ENCODE assay signal across 1 cellular context in genomic region chr11:10808553-10809372, GRCh38.
A peak's percentile ranks its signal among the peaks of the same experiment; 100 is the strongest.
TF ChIP-seq lines count a peak whose summit lies in the region.

EIF4G2 (minus strand) TSS chr11:10808926.

TF ChIP-seq in HepG2, 621 proteins besides CTCF, POLR2A, EP300 and RAD21 (continued from another document and continues in another):
- peak; percentile 78 for TF ChIP-seq ZNF18 (CRISPR knock-in tag; IDR thresholded peaks at IDR 0.05; ENCODE audit: insufficient replicate concordance)
- TF ChIP-seq, protein P1, sequence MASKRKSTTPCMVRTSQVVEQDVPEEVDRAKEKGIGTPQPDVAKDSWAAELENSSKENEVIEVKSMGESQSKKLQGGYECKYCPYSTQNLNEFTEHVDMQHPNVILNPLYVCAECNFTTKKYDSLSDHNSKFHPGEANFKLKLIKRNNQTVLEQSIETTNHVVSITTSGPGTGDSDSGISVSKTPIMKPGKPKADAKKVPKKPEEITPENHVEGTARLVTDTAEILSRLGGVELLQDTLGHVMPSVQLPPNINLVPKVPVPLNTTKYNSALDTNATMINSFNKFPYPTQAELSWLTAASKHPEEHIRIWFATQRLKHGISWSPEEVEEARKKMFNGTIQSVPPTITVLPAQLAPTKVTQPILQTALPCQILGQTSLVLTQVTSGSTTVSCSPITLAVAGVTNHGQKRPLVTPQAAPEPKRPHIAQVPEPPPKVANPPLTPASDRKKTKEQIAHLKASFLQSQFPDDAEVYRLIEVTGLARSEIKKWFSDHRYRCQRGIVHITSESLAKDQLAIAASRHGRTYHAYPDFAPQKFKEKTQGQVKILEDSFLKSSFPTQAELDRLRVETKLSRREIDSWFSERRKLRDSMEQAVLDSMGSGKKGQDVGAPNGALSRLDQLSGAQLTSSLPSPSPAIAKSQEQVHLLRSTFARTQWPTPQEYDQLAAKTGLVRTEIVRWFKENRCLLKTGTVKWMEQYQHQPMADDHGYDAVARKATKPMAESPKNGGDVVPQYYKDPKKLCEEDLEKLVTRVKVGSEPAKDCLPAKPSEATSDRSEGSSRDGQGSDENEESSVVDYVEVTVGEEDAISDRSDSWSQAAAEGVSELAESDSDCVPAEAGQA (IDR thresholded peaks at IDR 0.05; ENCODE audit: low read depth) = peak; percentile 95
- TF ChIP-seq, protein P1 (CRISPR knock-in tag; IDR thresholded peaks at IDR 0.05; ENCODE audit: borderline replicate concordance) = 0 out of 2 replicates have a peak, but pooled peaks have one; percentile 20
- no peak for TF ChIP-seq IRF1 (CRISPR knock-in tag; IDR thresholded peaks at IDR 0.05; ENCODE audit: low read depth)
- TF ChIP-seq, protein P2, sequence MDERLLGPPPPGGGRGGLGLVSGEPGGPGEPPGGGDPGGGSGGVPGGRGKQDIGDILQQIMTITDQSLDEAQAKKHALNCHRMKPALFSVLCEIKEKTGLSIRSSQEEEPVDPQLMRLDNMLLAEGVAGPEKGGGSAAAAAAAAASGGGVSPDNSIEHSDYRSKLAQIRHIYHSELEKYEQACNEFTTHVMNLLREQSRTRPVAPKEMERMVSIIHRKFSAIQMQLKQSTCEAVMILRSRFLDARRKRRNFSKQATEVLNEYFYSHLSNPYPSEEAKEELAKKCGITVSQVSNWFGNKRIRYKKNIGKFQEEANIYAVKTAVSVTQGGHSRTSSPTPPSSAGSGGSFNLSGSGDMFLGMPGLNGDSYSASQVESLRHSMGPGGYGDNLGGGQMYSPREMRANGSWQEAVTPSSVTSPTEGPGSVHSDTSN (CRISPR knock-in tag; IDR thresholded peaks at IDR 0.05) = peak; percentile 50; the same call in 1 of the 2 replicates
- peak; percentile 7; the same call in 1 of the 2 replicates for TF ChIP-seq BCL6 (CRISPR knock-in tag; IDR thresholded peaks at IDR 0.05)
- TF ChIP-seq ARID4A (CRISPR knock-in tag; IDR thresholded peaks at IDR 0.05; ENCODE audit: borderline replicate concordance) = peak; percentile 77; the same call in 1 of the 2 replicates
- TF ChIP-seq, protein P3, sequence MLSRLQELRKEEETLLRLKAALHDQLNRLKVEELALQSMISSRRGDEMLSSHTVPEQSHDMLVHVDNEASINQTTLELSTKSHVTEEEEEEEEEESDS (CRISPR knock-in tag; IDR thresholded peaks at IDR 0.05; ENCODE audit: borderline replicate concordance) = 0 out of 2 replicates have a peak, but pooled peaks have one; percentile 20
- TF ChIP-seq ZNF710 (CRISPR knock-in tag; IDR thresholded peaks at IDR 0.05; ENCODE audit: borderline replicate concordance) = no peak
- peak; percentile 93; the same call in 1 of the 2 replicates for TF ChIP-seq MEIS1 (CRISPR knock-in tag; IDR thresholded peaks at IDR 0.05; ENCODE audit: borderline replicate concordance)
- TF ChIP-seq ZNF563 (CRISPR knock-in tag; IDR thresholded peaks at IDR 0.05) = peak; percentile 89
- TF ChIP-seq ZBTB34 (CRISPR knock-in tag; IDR thresholded peaks at IDR 0.05) = no peak
- TF ChIP-seq MTERF4 (CRISPR knock-in tag; IDR thresholded peaks at IDR 0.05) = 0 out of 2 replicates have a peak, but pooled peaks have one; percentile 32
- no peak for TF ChIP-seq RBM22 (optimal IDR thresholded peaks at IDR 0.05; ENCODE audit: low read length)
- TF ChIP-seq PRPF4 (IDR thresholded peaks at IDR 0.05; ENCODE audit: low read depth, low read length, poor library complexity, severe bottlenecking) = no peak
- TF ChIP-seq SNAPC2 (CRISPR knock-in tag; IDR thresholded peaks at IDR 0.05) = no peak
- TF ChIP-seq HOXA9 (CRISPR knock-in tag; IDR thresholded peaks at IDR 0.05; ENCODE audit: borderline replicate concordance) = peak; percentile 73; the same call in 1 of the 2 replicates
- peak; percentile 25; the same call in 1 of the 2 replicates for TF ChIP-seq GZF1 (CRISPR knock-in tag; IDR thresholded peaks at IDR 0.05)
- TF ChIP-seq ZNF772 (CRISPR knock-in tag; IDR thresholded peaks at IDR 0.05) = peak; percentile 77
- no peak for TF ChIP-seq ARNT (IDR thresholded peaks at IDR 0.05)
- peak; percentile 66; the same call in 1 of the 2 replicates for TF ChIP-seq GABPB1 (CRISPR knock-in tag; IDR thresholded peaks at IDR 0.05)
- peak; percentile 89 for TF ChIP-seq RFXANK (CRISPR knock-in tag; IDR thresholded peaks at IDR 0.05)
- peak; percentile 96 for TF ChIP-seq DMAP1 (CRISPR knock-in tag; IDR thresholded peaks at IDR 0.05)
- 0 out of 2 replicates have a peak, but pooled peaks have one; percentile 10 for TF ChIP-seq NFE2L1 (CRISPR knock-in tag; IDR thresholded peaks at IDR 0.05; ENCODE audit: borderline replicate concordance)
- TF ChIP-seq ZNF354B (CRISPR knock-in tag; IDR thresholded peaks at IDR 0.05) = no peak; the same call in 1 of the 2 replicates
- TF ChIP-seq SAFB2 (CRISPR knock-in tag; IDR thresholded peaks at IDR 0.05; ENCODE audit: borderline replicate concordance, low read depth) = peak; percentile 72; the same call in 1 of the 2 replicates
- TF ChIP-seq KLF6 (CRISPR knock-in tag; IDR thresholded peaks at IDR 0.05) = peak; percentile 83
- TF ChIP-seq, protein P4, sequence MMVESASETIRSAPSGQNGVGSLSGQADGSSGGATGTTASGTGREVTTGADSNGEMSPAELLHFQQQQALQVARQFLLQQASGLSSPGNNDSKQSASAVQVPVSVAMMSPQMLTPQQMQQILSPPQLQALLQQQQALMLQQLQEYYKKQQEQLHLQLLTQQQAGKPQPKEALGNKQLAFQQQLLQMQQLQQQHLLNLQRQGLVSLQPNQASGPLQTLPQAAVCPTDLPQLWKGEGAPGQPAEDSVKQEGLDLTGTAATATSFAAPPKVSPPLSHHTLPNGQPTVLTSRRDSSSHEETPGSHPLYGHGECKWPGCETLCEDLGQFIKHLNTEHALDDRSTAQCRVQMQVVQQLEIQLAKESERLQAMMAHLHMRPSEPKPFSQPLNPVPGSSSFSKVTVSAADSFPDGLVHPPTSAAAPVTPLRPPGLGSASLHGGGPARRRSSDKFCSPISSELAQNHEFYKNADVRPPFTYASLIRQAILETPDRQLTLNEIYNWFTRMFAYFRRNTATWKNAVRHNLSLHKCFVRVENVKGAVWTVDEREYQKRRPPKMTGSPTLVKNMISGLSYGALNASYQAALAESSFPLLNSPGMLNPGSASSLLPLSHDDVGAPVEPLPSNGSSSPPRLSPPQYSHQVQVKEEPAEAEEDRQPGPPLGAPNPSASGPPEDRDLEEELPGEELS (CRISPR knock-in tag; IDR thresholded peaks at IDR 0.05) = no peak; the same call in 1 of the 2 replicates
- TF ChIP-seq MIXL1 (CRISPR knock-in tag; IDR thresholded peaks at IDR 0.05) = peak; percentile 50; the same call in 1 of the 2 replicates
- TF ChIP-seq SP5 (CRISPR knock-in tag; IDR thresholded peaks at IDR 0.05; ENCODE audit: borderline replicate concordance, low read depth) = peak; percentile 9; the same call in 1 of the 2 replicates
- TF ChIP-seq FOSL2 (CRISPR knock-in tag; IDR thresholded peaks at IDR 0.05) = peak; percentile 26
- peak; percentile 41; the same call in 1 of the 2 replicates for TF ChIP-seq MEF2D (CRISPR knock-in tag; IDR thresholded peaks at IDR 0.05)
- 0 out of 2 replicates have a peak, but pooled peaks have one; percentile 24 for TF ChIP-seq HMG20B (CRISPR knock-in tag; conservative IDR thresholded peaks at IDR 0.05)
